8 cellular contexts compared by ENCODE assay signal in genomic region chr6:100657678-100658330, GRCh38.
DNase-seq lines count a peak whose midpoint lies in the region; ATAC-seq, FAIRE-seq and TF ChIP-seq lines count a peak whose summit lies in the region.

No MANE protein-coding gene starts in this region.

- no peak for TF ChIP-seq EP300 in suprapubic skin (IDR thresholded peaks at IDR 0.05)

- no peaks in the 10 kb centered on the region for H3K79me2 ChIP-seq in DOHH2 (ENCODE audit: control insufficient read depth, low read length)

- H3K27me3 ChIP-seq in DOHH2 (ENCODE audit: control insufficient read depth, low read length) = no peaks in the 10 kb centered on the region
- no peaks in the 10 kb centered on the region for H3K27me3 ChIP-seq in breast epithelium
- no peaks in the 10 kb centered on the region for H3K27me3 ChIP-seq in psoas muscle (ENCODE audit: insufficient read depth in 3 of 3, low read length in 2 of 3)
- no peaks in the 10 kb centered on the region for H3K27me3 ChIP-seq in suprapubic skin

- no peak overlapping the region for H3K4me3 Mint-ChIP-seq in immature natural killer cell

- intact Hi-C loops in breast epithelium (cut with DNase I; ENCODE audit: low total_unique reads) = no loop called here
- intact Hi-C loops in psoas muscle (cut with DNase I) = loop anchor here (5.0 to 10.0 kb wide), 2 partner anchors 173 to 541 kb away; no protein-coding TSS in a partner anchor

- H3K4me1 ChIP-seq in DOHH2 (ENCODE audit: control insufficient read depth, low read length) (no peaks in the 10 kb centered on the region), breast epithelium (no peaks in the 10 kb centered on the region), psoas muscle (no peaks in the 10 kb centered on the region), suprapubic skin (no peaks in the 10 kb centered on the region)

- no peaks in the 10 kb centered on the region for H4K20me1 ChIP-seq in DOHH2 (ENCODE audit: control insufficient read depth, insufficient read depth, low read depth, low read length)

- no peak overlapping the region for H3K4me2 ChIP-seq in DOHH2 (ENCODE audit: low read length)

- no peaks in the 10 kb centered on the region for H3K9me3 Mint-ChIP-seq in immature natural killer cell

- DNase-seq in NCI-H2171 (lab: John Stamatoyannopoulos, UW) (peak; percentile 14), breast epithelium (ENCODE audit: low spot score in 2 of 2) (no peak), psoas muscle (no peak), suprapubic skin (ENCODE audit: low spot score in 2 of 2) (no peak), GM12892 (ENCODE audit: insufficient read length) (no peak), immature natural killer cell (no peak)

- peak; percentile 84 for TF ChIP-seq CTCF in DOHH2 (IDR thresholded peaks at IDR 0.05; ENCODE audit: low read depth, low read length, poor library complexity, severe bottlenecking)
- TF ChIP-seq CTCF in breast epithelium (IDR thresholded peaks at IDR 0.05) = peak; percentile 19 to 47 (median 40)
- peak; percentile 56 for TF ChIP-seq CTCF in psoas muscle (IDR thresholded peaks at IDR 0.05)
- no peak for TF ChIP-seq CTCF in suprapubic skin (IDR thresholded peaks at IDR 0.05)

- no peak for FAIRE-seq in GM12892 (lab: Jason Lieb, UNC)

- 80 to 84% (median 82%) methylated on average over 2 of the region's 2 CpGs for WGBS in psoas muscle, 3 donors
- 87% methylated on average over 2 of the region's 2 CpGs for WGBS in suprapubic skin

- H3K36me3 Mint-ChIP-seq in immature natural killer cell = peaks cover 0 to 10% (median 4%) of the 10 kb centered on the region in 3 donors

- no peaks in the 10 kb centered on the region for H3K4me1 Mint-ChIP-seq in immature natural killer cell

- H3K4me3 ChIP-seq in DOHH2 (ENCODE audit: low read length) (no peak overlapping the region), breast epithelium (no peak overlapping the region), psoas muscle (no peak overlapping the region), suprapubic skin (no peak overlapping the region)

- no peaks in the 10 kb centered on the region for H3K9me2 ChIP-seq in DOHH2 (replicated peaks; ENCODE audit: control insufficient read depth, low read length)

- H3K36me3 ChIP-seq in DOHH2 (ENCODE audit: control insufficient read depth, low read length) (peaks cover 2% of the 10 kb centered on the region), breast epithelium (no peaks in the 10 kb centered on the region), psoas muscle (ENCODE audit: insufficient read depth in 1 of 2, low read depth in 1 of 2) (peaks cover 0 to 5% of the 10 kb centered on the region in 2 donors), suprapubic skin (peaks cover 6% of the 10 kb centered on the region)

- H3K9me3 ChIP-seq in DOHH2 (ENCODE audit: control insufficient read depth, insufficient read depth, low read length) (no peaks in the 10 kb centered on the region), breast epithelium (no peaks in the 10 kb centered on the region), psoas muscle (no peaks in the 10 kb centered on the region), suprapubic skin (no peaks in the 10 kb centered on the region)

- no peak overlapping the region for H3K27ac Mint-ChIP-seq in immature natural killer cell

- H3F3A ChIP-seq in DOHH2 (ENCODE audit: control insufficient read depth, insufficient read depth) = peaks cover 5% of the 10 kb centered on the region; the same call in 1 of the 2 replicates

- H3K27me3 Mint-ChIP-seq in immature natural killer cell (ENCODE audit: low read depth in 3 of 3) = peaks cover 0 to 2% (median 0%) of the 10 kb centered on the region in 3 donors

- H3K27ac ChIP-seq in DOHH2 (ENCODE audit: low read depth, low read length) (no peak overlapping the region), breast epithelium (no peak overlapping the region), psoas muscle (no peak overlapping the region), suprapubic skin (no peak overlapping the region)

- peak; percentile 40 for ATAC-seq in HG02678 (IDR thresholded peaks at IDR 0.05; ENCODE audit: unreplicated experiment)
- ATAC-seq in psoas muscle = no peak

- TF ChIP-seq POLR2A in breast epithelium (IDR thresholded peaks at IDR 0.05) (no peak), suprapubic skin (IDR thresholded peaks at IDR 0.05) (no peak), GM12892 (IDR thresholded peaks at IDR 0.05; ENCODE audit: low read depth, low read length) (no peak)

Comparison
In these comparisons a context has a peak if more than half of its experiments do, and no peak if none do; other contexts are left out.
1. CTCF ChIP-seq: peak in DOHH2 (single experiment), breast epithelium (3 of 3) and psoas muscle (single experiment); none in suprapubic skin (0 of 2).